In genomic region chr1:19043579-19044443, GRCh38 we compare ENCODE assay signal across 1 cellular context.
TF ChIP-seq lines count a peak whose summit lies in the region.

No MANE protein-coding gene starts in this region.

TF ChIP-seq in GM23338, 12 proteins besides CTCF, POLR2A, EP300 and RAD21 (continued from another document):
- TF ChIP-seq EZH2phosphoT487 (IDR thresholded peaks at IDR 0.05; ENCODE audit: unreplicated experiment) (no peak), ZNF462 (CRISPR knock-in tag; IDR thresholded peaks at IDR 0.05) (no peak), NANOG (IDR thresholded peaks at IDR 0.05; ENCODE audit: borderline replicate concordance) (no peak), CREB1 (CRISPR knock-in tag; IDR thresholded peaks at IDR 0.05; ENCODE audit: low read depth) (no peak), ZNF331 (CRISPR knock-in tag; IDR thresholded peaks at IDR 0.05; ENCODE audit: low read depth) (no peak), JUNB (IDR thresholded peaks at IDR 0.05; ENCODE audit: unreplicated experiment) (no peak), EZH2 (IDR thresholded peaks at IDR 0.05; ENCODE audit: low read depth, unreplicated experiment) (no peak), STAT1 (IDR thresholded peaks at IDR 0.05; ENCODE audit: unreplicated experiment) (no peak), ZNF114 (CRISPR knock-in tag; IDR thresholded peaks at IDR 0.05) (no peak), ETS1 (IDR thresholded peaks at IDR 0.05) (no peak)
TF ChIP-seq in GM23338: peak in this region for 0.
